ENCODE assay signal across 8 cellular contexts in the genomic region with DNA sequence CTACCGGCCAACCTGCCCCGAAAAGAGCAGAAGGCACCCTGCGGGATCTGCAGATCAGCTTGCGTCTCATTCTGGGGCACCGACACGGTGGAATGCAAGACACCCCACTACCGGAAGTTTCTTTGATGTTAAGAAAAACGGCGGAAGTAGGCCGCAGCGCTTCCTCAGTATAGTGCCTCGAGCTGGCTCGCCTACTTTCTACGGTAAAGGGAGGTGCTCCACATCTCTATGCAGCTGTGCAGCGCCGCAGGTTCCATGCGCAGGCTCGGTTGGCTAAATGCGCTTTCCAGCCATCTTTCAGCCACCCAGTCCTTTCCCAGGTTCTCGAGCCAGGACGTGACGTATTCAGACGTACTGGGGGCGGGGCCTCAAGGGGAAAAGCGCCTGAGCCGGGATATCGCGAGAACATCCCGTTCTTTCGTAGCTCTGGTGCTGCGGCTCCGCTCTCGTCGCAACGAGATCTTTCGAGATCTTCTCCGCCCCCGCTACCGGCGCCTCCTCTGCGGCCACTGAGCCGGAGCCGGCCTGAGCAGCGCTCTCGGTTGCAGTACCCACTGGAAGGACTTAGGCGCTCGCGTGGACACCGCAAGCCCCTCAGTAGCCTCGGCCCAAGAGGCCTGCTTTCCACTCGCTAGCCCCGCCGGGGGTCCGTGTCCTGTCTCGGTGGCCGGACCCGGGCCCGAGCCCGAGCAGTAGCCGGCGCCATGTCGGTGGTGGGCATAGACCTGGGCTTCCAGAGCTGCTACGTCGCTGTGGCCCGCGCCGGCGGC. TPM values are rescaled to one million over a fixed set of nuclear protein-coding genes. Genes with fewer than 3 reads are reported as not detected.
DNase-seq lines count a peak whose midpoint lies in the region; ATAC-seq, FAIRE-seq and TF ChIP-seq lines count a peak whose summit lies in the region.

A gene (plus strand): TSS at position 467 of the 770 bp plus-strand sequence. CDS start 238 bp downstream, at position 705.

- H3K27me3 ChIP-seq in HepG2 (ENCODE audit: control insufficient read depth in 1 of 2, insufficient read depth in 2 of 2, low read length in 2 of 2), result no peaks in the 10 kb centered on the region; a peak in 1 of 5 replicates

- peaks cover 19% of the 10 kb centered on the region for H4K20me1 ChIP-seq in HepG2 (ENCODE audit: insufficient read depth, low read length)

- no peaks in the 10 kb centered on the region for H3K9me3 ChIP-seq in HepG2 (ENCODE audit: low read length)

- no TSS peak for BruUV-seq in HepG2 (replicated peaks; lab: Mats Ljungman, UMichigan)

- peak within 1 kb of the TSS; percentile 91 to 95 for H3K4me3 Mint-ChIP-seq in CD14-positive monocyte

- 0% methylated on average over 20 of the region's 68 CpGs for WGBS in HepG2 (ENCODE audit: low lambda C conversion rate)

- peak within 1 kb of the TSS; percentile 90 to 95 (median 94) for H3K4me3 ChIP-seq in HepG2 (replicated peaks in 1 of 3; ENCODE audit: insufficient read depth in 1 of 3, low read depth in 2 of 3, low read length in 3 of 3)

- peak within 1 kb of the TSS; percentile 99 for H3K9ac ChIP-seq in HepG2 (ENCODE audit: insufficient read depth, low read depth, low read length)

- CTCF ChIA-PET in HepG2 (lab: Yijun Ruan, JAX; ENCODE audit: low intra/inter-chr PET ratio, low total read pairs), result no interaction called here

- H2AFZ ChIP-seq in HepG2 (ENCODE audit: low read length), result no peak within 1 kb of the TSS

- TF ChIP-seq EP300 in HepG2 (IDR thresholded peaks at IDR 0.05; ENCODE audit: low read depth in 2 of 2, low read length in 2 of 2) (no peak; a peak in 1 of 4 replicates), HepG2 (CRISPR knock-in tag; IDR thresholded peaks at IDR 0.05; ENCODE audit: borderline replicate concordance) (peak; percentile 51; the same call in 1 of the 2 replicates)

- peak; percentile 47 for FAIRE-seq in HepG2 (lab: Jason Lieb, UNC)

- intact Hi-C loops in CD14-positive monocyte (cut with micrococcal nuclease) (loop anchor here in 1 of 2 donors (2.0 to 10.0 kb wide), 3 partner anchors 25 to 1323 kb away; a partner anchor contains a TSS), HepG2 (cut with micrococcal nuclease; ENCODE audit: unreplicated experiment) (loop anchor here (1.0 to 5.0 kb wide), 3 partner anchors 25 to 89 kb away; a partner anchor contains a TSS)

- H3K27ac Mint-ChIP-seq in CD14-positive monocyte, result peak within 1 kb of the TSS; percentile 98 to 100 (median 99)

- TF ChIP-seq CTCF in CD14-positive monocyte (IDR thresholded peaks at IDR 0.05), result no peak
- TF ChIP-seq CTCF in HepG2 (CRISPR knock-in tag; IDR thresholded peaks at IDR 0.05), result 0 out of 2 replicates have a peak, but pooled peaks have one; percentile 13

- ATAC-seq in GM19397 (IDR thresholded peaks at IDR 0.05; ENCODE audit: unreplicated experiment) (peak; percentile 82), HG03571 (IDR thresholded peaks at IDR 0.05; ENCODE audit: unreplicated experiment) (peak; percentile 78), HepG2 (peak; percentile 85)

- H3K27ac ChIP-seq in HepG2 (ENCODE audit: extremely low read length, insufficient read depth, low read length), result peak within 1 kb of the TSS; percentile 100

- H3K79me2 ChIP-seq in HepG2 (ENCODE audit: insufficient read depth, low read length), result peaks cover 59% of the 10 kb centered on the region

- peaks cover 29% of the 10 kb centered on the region for H3K4me1 Mint-ChIP-seq in CD14-positive monocyte

- H3K4me1 ChIP-seq in HepG2 (ENCODE audit: insufficient read depth, low read length), result peaks cover 69% of the 10 kb centered on the region

- POLR2A ChIA-PET in HepG2 (lab: Yijun Ruan, JAX), result interaction anchor here (0.6 to 5.9 kb wide), 36 partner anchors 8 to 758 kb away, joined by 3 to 116 read pairs (median 6); a partner anchor contains a TSS

- DNase-seq in CD14-positive monocyte (ENCODE audit: low spot score) (peak; percentile 98), NCI-H82 (lab: John Stamatoyannopoulos, UW) (peak; percentile 98), dermis microvascular lymphatic vessel endothelial cell (ENCODE audit: low read depth in 2 of 2) (peak; percentile 97 to 99), HepG2 (ENCODE audit: low spot score) (peak; percentile 97)
- peak; percentile 96 to 98 for DNase-seq in activated CD4-positive, alpha-beta T cell treated with anti-CD3 and anti-CD28 coated beads, Interleukin-2, amount 50 U/mL, for 48 hours
- peak; percentile 96 for DNase-seq in stimulated activated CD4-positive, alpha-beta T cell treated with anti-CD3 and anti-CD28 coated beads, Interleukin-4, amount 100 ng/mL, for 1 hour

- H3K9me3 Mint-ChIP-seq in CD14-positive monocyte, result peaks cover 0 to 4% (median 0%) of the 10 kb centered on the region in 7 donors

- no peaks in the 10 kb centered on the region for H3K36me3 ChIP-seq in HepG2 (replicated peaks in 1 of 2; ENCODE audit: control insufficient read depth in 1 of 2, insufficient read depth in 2 of 2, low read length in 2 of 2)

- H3K4me2 ChIP-seq in HepG2 (ENCODE audit: low read depth, low read length), result peak within 1 kb of the TSS; percentile 87

- peaks cover 0 to 1% (median 0%) of the 10 kb centered on the region in 3 donors for H3K27me3 Mint-ChIP-seq in CD14-positive monocyte (ENCODE audit: low read depth in 3 of 3)

- in situ Hi-C loops in HepG2 (cut with HindIII; ENCODE audit: extremely low pct_ligation_motif_present, low pct_unique_long_range_greater_than_20kb), result loop anchor here (5.0 kb wide), 1 partner anchor 89 kb away; a partner anchor contains a TSS

- peaks cover 3 to 4% of the 10 kb centered on the region in 2 donors for H3K36me3 Mint-ChIP-seq in CD14-positive monocyte

- peak; percentile 91 to 97 for TF ChIP-seq POLR2A in HepG2 (IDR thresholded peaks at IDR 0.05; ENCODE audit: insufficient read depth in 1 of 2, low read depth in 2 of 2, low read length in 2 of 2)

- TF ChIP-seq RAD21 in HepG2 (CRISPR knock-in tag; IDR thresholded peaks at IDR 0.05), result peak; percentile 6

TF ChIP-seq in HepG2, 621 proteins besides CTCF, POLR2A, EP300 and RAD21 (continues in another document):
- TF ChIP-seq NR2F1 (CRISPR knock-in tag; IDR thresholded peaks at IDR 0.05), result no peak
- TF ChIP-seq U2AF2 (IDR thresholded peaks at IDR 0.05; ENCODE audit: low read depth, low read length), result no peak
- TF ChIP-seq, protein P1, sequence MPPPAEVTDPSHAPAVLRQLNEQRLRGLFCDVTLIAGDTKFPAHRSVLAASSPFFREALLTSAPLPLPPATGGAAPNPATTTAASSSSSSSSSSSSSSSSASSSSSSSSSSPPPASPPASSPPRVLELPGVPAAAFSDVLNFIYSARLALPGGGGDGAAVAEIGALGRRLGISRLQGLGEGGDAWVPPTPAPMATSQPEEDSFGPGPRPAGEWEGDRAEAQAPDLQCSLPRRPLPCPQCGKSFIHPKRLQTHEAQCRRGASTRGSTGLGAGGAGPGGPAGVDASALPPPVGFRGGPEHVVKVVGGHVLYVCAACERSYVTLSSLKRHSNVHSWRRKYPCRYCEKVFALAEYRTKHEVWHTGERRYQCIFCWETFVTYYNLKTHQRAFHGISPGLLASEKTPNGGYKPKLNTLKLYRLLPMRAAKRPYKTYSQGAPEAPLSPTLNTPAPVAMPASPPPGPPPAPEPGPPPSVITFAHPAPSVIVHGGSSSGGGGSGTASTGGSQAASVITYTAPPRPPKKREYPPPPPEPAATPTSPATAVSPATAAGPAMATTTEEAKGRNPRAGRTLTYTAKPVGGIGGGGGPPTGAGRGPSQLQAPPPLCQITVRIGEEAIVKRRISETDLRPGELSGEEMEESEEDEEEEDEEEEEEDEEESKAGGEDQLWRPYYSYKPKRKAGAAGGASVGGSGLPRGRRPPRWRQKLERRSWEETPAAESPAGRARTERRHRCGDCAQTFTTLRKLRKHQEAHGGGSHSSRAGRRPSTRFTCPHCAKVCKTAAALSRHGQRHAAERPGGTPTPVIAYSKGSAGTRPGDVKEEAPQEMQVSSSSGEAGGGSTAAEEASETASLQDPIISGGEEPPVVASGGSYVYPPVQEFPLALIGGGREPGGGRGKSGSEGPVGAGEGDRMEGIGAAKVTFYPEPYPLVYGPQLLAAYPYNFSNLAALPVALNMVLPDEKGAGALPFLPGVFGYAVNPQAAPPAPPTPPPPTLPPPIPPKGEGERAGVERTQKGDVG (CRISPR knock-in tag; IDR thresholded peaks at IDR 0.05; ENCODE audit: borderline replicate concordance), result peak; percentile 82
- TF ChIP-seq ZNF30 (CRISPR knock-in tag; IDR thresholded peaks at IDR 0.05), result peak; percentile 89; the same call in 1 of the 2 replicates
- TF ChIP-seq ZNF772 (CRISPR knock-in tag; IDR thresholded peaks at IDR 0.05), result no peak

RNA-seq across cellular contexts. Expression of the gene that starts here (rescaled TPM):
- polyA plus RNA-seq in CD14-positive monocyte (10 to 100 TPM; 27.7 to 52.0 TPM), HepG2 (2011; rRNA removed) (21.7 and 36.6 TPM in 2 replicates)
- total RNA-seq in dermis microvascular lymphatic vessel endothelial cell (88.2 and 89.5 TPM in 2 replicates), HepG2 (2016; rRNA removed; fragmentation: Illumina TruSeq; extraction: Trizol) (231 and 359 TPM in 2 replicates)
- total RNA-seq in HepG2 (2016; cell fraction: cytosol; rRNA removed; fragmentation: Illumina TruSeq; extraction: Trizol; ENCODE audit: low read depth), result 16.8 and 19.8 TPM in 2 replicates
- total RNA-seq in HepG2 (2016; cell fraction: insoluble cytoplasmic fraction; rRNA removed; fragmentation: Illumina TruSeq; extraction: Trizol), result 234 and 349 TPM in 2 replicates
- 31.3 and 31.7 TPM in 2 replicates for total RNA-seq in HepG2 (2016; cell fraction: membrane; rRNA removed; fragmentation: Illumina TruSeq; extraction: Trizol)
- total RNA-seq in HepG2 (2016; cell fraction: nucleus; rRNA removed; fragmentation: Illumina TruSeq; extraction: Trizol), result 93.9 and 106 TPM in 2 replicates
- polyA plus RNA-seq in HepG2 (2011; cell fraction: cytosol; rRNA removed), result 10.5 and 18.6 TPM in 2 replicates
- 6.5 and 10.0 TPM in 2 replicates for polyA plus RNA-seq in HepG2 (2011; cell fraction: nucleus; rRNA removed)
- 115 and 141 TPM in 2 replicates for polyA plus RNA-seq in HepG2 (2012)
- polyA plus RNA-seq in HepG2 (2016; cell fraction: cytosol; fragmentation: Illumina TruSeq; extraction: Trizol; ENCODE audit: low read depth), result 9.3 and 9.9 TPM in 2 replicates
- 317 and 331 TPM in 2 replicates for polyA plus RNA-seq in HepG2 (2016; cell fraction: insoluble cytoplasmic fraction; fragmentation: Illumina TruSeq; extraction: Trizol; ENCODE audit: low read depth)
- polyA plus RNA-seq in HepG2 (2016; cell fraction: membrane; fragmentation: Illumina TruSeq; extraction: Trizol; ENCODE audit: low read depth), result 25.5 and 28.6 TPM in 2 replicates
- polyA plus RNA-seq in HepG2 (2016; cell fraction: nucleus; fragmentation: Illumina TruSeq; extraction: Trizol; ENCODE audit: insufficient read depth, low read depth), result 160 and 171 TPM in 2 replicates
- 16.3 and 24.3 TPM in 2 replicates for polyA minus RNA-seq in HepG2 (2011; rRNA and poly(A)+ RNA removed; ENCODE audit: low replicate concordance)
- 45.8 and 50.3 TPM in 2 replicates for polyA minus RNA-seq in HepG2 (2011; cell fraction: cytosol; rRNA and poly(A)+ RNA removed)
- 27.4 and 38.4 TPM in 2 replicates for polyA minus RNA-seq in HepG2 (2011; cell fraction: nucleus; rRNA and poly(A)+ RNA removed)

Comparison
In these comparisons a context has a peak if more than half of its experiments do, and no peak if none do; other contexts are left out.
1. Peak in every context shown above with its lines: DNase-seq, ATAC-seq, H3K4me3 ChIP-seq and H3K27ac ChIP-seq.